ENCODE assay signal across 8 cellular contexts in genomic region chr17:8060274-8060673, GRCh38. TPM values are rescaled to one million over a fixed set of nuclear protein-coding genes. Genes with fewer than 3 reads are reported as not detected.
DNase-seq lines count a peak whose midpoint lies in the region; ATAC-seq, FAIRE-seq and TF ChIP-seq lines count a peak whose summit lies in the region.

No MANE protein-coding gene starts in this region.

- H3K4me3 Mint-ChIP-seq in activated CD4-positive, alpha-beta memory T cell treated with anti-CD3 and anti-CD28 coated beads for 36 hours, result no peak overlapping the region
- no peak overlapping the region for H3K4me3 Mint-ChIP-seq in endodermal cell
- no peak overlapping the region for H3K4me3 Mint-ChIP-seq in mesothelial cell of epicardium

- intact Hi-C loops in activated CD4-positive, alpha-beta memory T cell treated with anti-CD3 and anti-CD28 coated beads for 36 hours (cut with micrococcal nuclease), result loop anchor here (1.0 to 2.0 kb wide), 5 partner anchors 13 to 240 kb away; partner anchors contain the start of gene ALOXE3

- peak; percentile 59 for TF ChIP-seq CTCF in AG09309 (IDR thresholded peaks at IDR 0.05; ENCODE audit: control insufficient read depth, insufficient read depth, low read depth, low read length, missing control alignments)
- TF ChIP-seq CTCF in endodermal cell (conservative IDR thresholded peaks at IDR 0.05), result peak; percentile 86
- TF ChIP-seq CTCF in mesothelial cell of epicardium (IDR thresholded peaks at IDR 0.05; ENCODE audit: unreplicated experiment), result peak; percentile 94

- H3K27ac ChIP-seq in endodermal cell (ENCODE audit: low read depth, low read length) (no peak overlapping the region), substantia nigra (ENCODE audit: low read depth, low read length, poor library complexity, severe bottlenecking) (no peak overlapping the region)

- H3K36me3 ChIP-seq in endodermal cell (ENCODE audit: control insufficient read depth, insufficient read depth, low read length), result no peaks in the 10 kb centered on the region

- H3K36me3 Mint-ChIP-seq in activated CD4-positive, alpha-beta memory T cell treated with anti-CD3 and anti-CD28 coated beads for 36 hours, result no peaks in the 10 kb centered on the region
- no peaks in the 10 kb centered on the region for H3K36me3 Mint-ChIP-seq in endodermal cell (ENCODE audit: low read depth)
- H3K36me3 Mint-ChIP-seq in mesothelial cell of epicardium, result no peaks in the 10 kb centered on the region

- no peak overlapping the region for H3K27ac Mint-ChIP-seq in activated CD4-positive, alpha-beta memory T cell treated with anti-CD3 and anti-CD28 coated beads for 36 hours
- no peak overlapping the region for H3K27ac Mint-ChIP-seq in endodermal cell
- H3K27ac Mint-ChIP-seq in mesothelial cell of epicardium, result no peak overlapping the region

- DNase-seq in AG09309 (ENCODE audit: low read depth), result peak; percentile 17
- DNase-seq in GM12892 (ENCODE audit: insufficient read length), result no peak
- DNase-seq in NCI-H345 treated with DMSO at 0.1 percent for 48 hours (lab: John Stamatoyannopoulos, UW; ENCODE audit: unreplicated experiment), result peak; percentile 34
- peak; percentile 66 for DNase-seq in activated CD4-positive, alpha-beta memory T cell treated with anti-CD3 and anti-CD28 coated beads for 36 hours
- DNase-seq in endodermal cell, result peak; percentile 90
- peak in 1 of 2 experiments; percentile 57 for DNase-seq in mesothelial cell of epicardium (ENCODE audit: low spot score in 2 of 2, unreplicated experiment in 2 of 2)
- peak in 34 of 49 donors; percentile 3 to 67 (median 22) for DNase-seq in substantia nigra (lab: John Stamatoyannopoulos, UW)

- H3K9me3 ChIP-seq in endodermal cell (ENCODE audit: control insufficient read depth, low read length), result no peaks in the 10 kb centered on the region

- peaks cover 30% of the 10 kb centered on the region for H3K27me3 ChIP-seq in endodermal cell (ENCODE audit: control insufficient read depth, insufficient read depth, low read length, poor library complexity, severe bottlenecking)

- H3K4me1 Mint-ChIP-seq in activated CD4-positive, alpha-beta memory T cell treated with anti-CD3 and anti-CD28 coated beads for 36 hours (ENCODE audit: low read depth), result peaks cover 17% of the 10 kb centered on the region
- H3K4me1 Mint-ChIP-seq in endodermal cell (peaks cover 45% of the 10 kb centered on the region), mesothelial cell of epicardium (peaks cover 21% of the 10 kb centered on the region)

- H3K9ac ChIP-seq in endodermal cell (ENCODE audit: extremely low read depth, low read length, poor library complexity, severe bottlenecking), result no peak overlapping the region

- TF ChIP-seq POLR2A in GM12892 (IDR thresholded peaks at IDR 0.05; ENCODE audit: low read depth, low read length), result no peak

- WGBS in endodermal cell (ENCODE audit: insufficient coverage in 1 of 2, insufficient read length in 1 of 2), 2 experiments, result 13 to 17% methylated on average over 10 of the region's 10 CpGs

- FAIRE-seq in GM12892 (lab: Jason Lieb, UNC), result peak; percentile 74

- peaks cover 55% of the 10 kb centered on the region for H3K27me3 Mint-ChIP-seq in activated CD4-positive, alpha-beta memory T cell treated with anti-CD3 and anti-CD28 coated beads for 36 hours
- peaks cover 39% of the 10 kb centered on the region for H3K27me3 Mint-ChIP-seq in endodermal cell (ENCODE audit: insufficient read depth)
- H3K27me3 Mint-ChIP-seq in mesothelial cell of epicardium (ENCODE audit: low read depth), result peaks cover 92% of the 10 kb centered on the region

- peaks cover 7% of the 10 kb centered on the region for H3K4me1 ChIP-seq in endodermal cell (ENCODE audit: control insufficient read depth, insufficient read depth, low read length)

- POLR2A ChIA-PET in activated CD4-positive, alpha-beta memory T cell treated with anti-CD3 and anti-CD28 coated beads for 36 hours (lab: Charles Lee), result interaction anchor here (1.3 kb wide), 1 partner anchor 13 kb away, joined by 5 read pairs; no protein-coding TSS in a partner anchor

- ATAC-seq in HG03521 (IDR thresholded peaks at IDR 0.05; ENCODE audit: unreplicated experiment), result no peak

- H3K9me3 Mint-ChIP-seq in activated CD4-positive, alpha-beta memory T cell treated with anti-CD3 and anti-CD28 coated beads for 36 hours, result no peaks in the 10 kb centered on the region
- no peaks in the 10 kb centered on the region for H3K9me3 Mint-ChIP-seq in endodermal cell
- H3K9me3 Mint-ChIP-seq in mesothelial cell of epicardium, result no peaks in the 10 kb centered on the region

- CTCF ChIA-PET in activated CD4-positive, alpha-beta memory T cell treated with anti-CD3 and anti-CD28 coated beads for 36 hours (lab: Charles Lee), result interaction anchor here (0.6 to 10.1 kb wide), 39 partner anchors 14 to 726 kb away, joined by 3 to 298 read pairs (median 4); partner anchors contain the start of genes ALOXE3, CNTROB, CYB5D1 and GUCY2D

- H3K4me3 ChIP-seq in AG09309 (ENCODE audit: control insufficient read depth, low read depth, low read length), result no peak overlapping the region
- H3K4me3 ChIP-seq in endodermal cell (ENCODE audit: low read length), result no peak overlapping the region

RNA-seq across cellular contexts. Expression of gene ALOX15B, which starts 21.4 kb away (rescaled TPM):
- polyA plus RNA-seq in GM12892 (2012; ENCODE audit: missing spikeins), result not detected
- not detected for total RNA-seq in activated CD4-positive, alpha-beta memory T cell treated with anti-CD3 and anti-CD28 coated beads for 36 hours
- total RNA-seq in endodermal cell (not detected), mesothelial cell of epicardium (0.09 TPM in 1 of 3 replicates, not detected in the others)
- not detected for polyA plus RNA-seq in endodermal cell (2013, experiment 1 of 2)
- polyA plus RNA-seq in endodermal cell (2013, experiment 2 of 2), result not detected

RNA-seq across cellular contexts. Expression of gene ALOX12B, which starts 27.2 kb away (rescaled TPM):
- not detected for polyA plus RNA-seq in GM12892 (2012; ENCODE audit: missing spikeins)
- total RNA-seq in activated CD4-positive, alpha-beta memory T cell treated with anti-CD3 and anti-CD28 coated beads for 36 hours, result 1 to 10 TPM; 2.1 to 2.3 TPM
- total RNA-seq in endodermal cell, result 1 to 10 TPM in 1 of 2 donors, under 1 TPM in 1; 0.95 to 1.2 TPM
- polyA plus RNA-seq in endodermal cell (2013, experiment 1 of 2), result 0.68 TPM
- polyA plus RNA-seq in endodermal cell (2013, experiment 2 of 2), result 0.46 TPM
- total RNA-seq in mesothelial cell of epicardium, result 0.70 TPM in 1 of 3 replicates, not detected in the others

RNA-seq across cellular contexts. Expression of gene GUCY2D, which starts 57.9 kb away (rescaled TPM):
- polyA plus RNA-seq in GM12892 (2012; ENCODE audit: missing spikeins), result not detected
- total RNA-seq in activated CD4-positive, alpha-beta memory T cell treated with anti-CD3 and anti-CD28 coated beads for 36 hours, result not detected
- total RNA-seq in endodermal cell, result 1 to 10 TPM; 1.2 to 1.6 TPM
- polyA plus RNA-seq in endodermal cell (2013, experiment 1 of 2), result 0.14 TPM
- 0.37 TPM for polyA plus RNA-seq in endodermal cell (2013, experiment 2 of 2)
- 0.34 to 0.75 TPM (median 0.69 TPM) in 3 replicates for total RNA-seq in mesothelial cell of epicardium

RNA-seq across cellular contexts. Expression of gene ALOXE3, which starts 58.0 kb away (rescaled TPM):
- polyA plus RNA-seq in GM12892 (2012; ENCODE audit: missing spikeins), result not detected
- total RNA-seq in activated CD4-positive, alpha-beta memory T cell treated with anti-CD3 and anti-CD28 coated beads for 36 hours, result under 1 TPM; 0.12 TPM
- total RNA-seq in endodermal cell (under 1 TPM; 0.13 to 0.49 TPM), mesothelial cell of epicardium (0.09 to 0.13 TPM in 2 of 3 replicates, not detected in the other)
- not detected for polyA plus RNA-seq in endodermal cell (2013, experiment 1 of 2)
- not detected for polyA plus RNA-seq in endodermal cell (2013, experiment 2 of 2)
